Comparison of ENCODE assay signal across 18 cellular contexts in genomic region chr19:10145031-10145430, GRCh38. TPM values are rescaled to one million over a fixed set of nuclear protein-coding genes. Genes with fewer than 3 reads are reported as not detected.
"Had no signal": no experiment of that assay in that cellular context is flagged by ENCODE, and none has a peak within 500 bp of the region (broad histone marks: within the 10 kb centered on the region; RNA-seq: fewer than 3 reads in every experiment).

No MANE protein-coding gene starts in this region.

- H3K4me1 Mint-ChIP-seq: neural crest cell; stimulated activated naive B cell treated with anti-CD40 and anti-IgM and Interleukin-4, amounts not matched to agents 10 μg/mL and 1 μg/mL and 100 μg/mL, for 72 hours; WTC11 had no signal

- H3K4me1 ChIP-seq: colonic mucosa, gastrocnemius medialis had no signal

- H3K27ac Mint-ChIP-seq: activated T-helper 2 cell treated with anti-CD3 and anti-CD28 coated beads, Interferon-gamma antibody, Interleukin-2, Interleukin-4, amounts not matched to agents 10 μg/mL and 5 μg/mL and 100 μg/mL, durations not matched to agents 14 hours and 24 hours and 36 hours; stimulated activated naive B cell treated with anti-CD40 and anti-IgM and Interleukin-4, amounts not matched to agents 10 μg/mL and 1 μg/mL and 100 μg/mL, for 72 hours; WTC11 had no signal

- H3K27ac ChIP-seq: colonic mucosa, gastrocnemius medialis had no signal

- H3K4me3 ChIP-seq: colonic mucosa, gastrocnemius medialis, heart right ventricle, spleen had no signal

- H3K4me3 Mint-ChIP-seq: neural crest cell; stimulated activated naive B cell treated with anti-CD40 and anti-IgM and Interleukin-4, amounts not matched to agents 10 μg/mL and 1 μg/mL and 100 μg/mL, for 72 hours; T-helper 1 cell treated with Interleukin-12 subunit alpha and Interleukin-12 subunit beta and Interleukin-4 antibody, amounts not matched to agents 30 μg/mL and 1 μg/mL, for 36 hours; WTC11 had no signal

- H3K9me3 Mint-ChIP-seq: activated T-helper 2 cell treated with anti-CD3 and anti-CD28 coated beads, Interferon-gamma antibody, Interleukin-2, Interleukin-4, amounts not matched to agents 10 μg/mL and 5 μg/mL and 100 μg/mL, durations not matched to agents 14 hours and 24 hours and 36 hours; neural crest cell; stimulated activated naive B cell treated with anti-CD40 and anti-IgM and Interleukin-4, amounts not matched to agents 10 μg/mL and 1 μg/mL and 100 μg/mL, for 72 hours; T-helper 1 cell treated with Interleukin-12 subunit alpha and Interleukin-12 subunit beta and Interleukin-4 antibody, amounts not matched to agents 30 μg/mL and 1 μg/mL, for 36 hours; WTC11 had no signal

- H3K4me2 ChIP-seq: SK-N-SH had no signal

- DNase-seq: activated CD4-positive, alpha-beta T cell treated with anti-CD3 and anti-CD28 coated beads, Interleukin-2, amount 50 U/mL, for 1 hour; activated CD8-positive, alpha-beta memory T cell treated with anti-CD3 and anti-CD28 coated beads, Interleukin-2, amount 50 U/mL, for 48 hours; colonic mucosa; effector CD4-positive, alpha-beta T cell; gastrocnemius medialis; heart right ventricle; islet precursor cell; mammary epithelial cell; SK-N-SH; spleen; stimulated activated CD4-positive, alpha-beta T cell treated with anti-CD3 and anti-CD28 coated beads, Interleukin-1b, Interleukin-23, amount 100 ng/mL, for 48 hours; stimulated activated naive B cell treated with anti-CD40 and anti-IgM and Interleukin-4, amounts not matched to agents 10 μg/mL and 1 μg/mL and 100 μg/mL, for 72 hours had no signal

- H3K9ac ChIP-seq: SK-N-SH had no signal

- H3K27me3 ChIP-seq: colonic mucosa, gastrocnemius medialis, heart right ventricle, spleen had no signal

- H3K27me3 Mint-ChIP-seq: stimulated activated naive B cell treated with anti-CD40 and anti-IgM and Interleukin-4, amounts not matched to agents 10 μg/mL and 1 μg/mL and 100 μg/mL, for 72 hours had no signal

- ATAC-seq: gastrocnemius medialis; heart right ventricle; left lobe of liver; stimulated activated naive B cell treated with anti-CD40 and anti-IgM and Interleukin-4, amounts not matched to agents 10 μg/mL and 1 μg/mL and 100 μg/mL, for 72 hours; WTC11 had no signal

RNA-seq across cellular contexts. Expression of gene ANGPTL6, which starts 42.6 kb away (rescaled TPM):
- total RNA-seq: mammary epithelial cell, neural crest cell, sciatic nerve had no signal
